12 cellular contexts compared by ENCODE assay signal in the genomic region with DNA sequence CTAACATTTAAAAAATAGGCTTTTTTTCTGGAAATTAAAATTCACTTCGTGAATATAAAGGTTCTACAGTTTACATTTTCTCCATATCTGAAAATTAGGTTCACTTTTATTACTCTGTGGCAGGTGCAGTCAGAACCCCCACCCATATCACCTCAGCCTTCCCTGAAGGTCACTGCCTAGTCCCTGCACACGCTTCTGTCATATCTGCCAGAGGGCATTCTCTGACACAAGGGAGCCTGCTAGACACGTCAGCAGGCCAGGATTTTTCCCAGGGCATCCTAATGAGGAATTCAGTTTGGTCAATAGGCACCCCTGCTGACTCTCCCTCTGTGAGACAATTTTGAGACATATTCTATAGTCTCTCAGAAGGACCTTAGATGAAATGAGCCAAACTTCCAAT.
DNase-seq lines count a peak whose midpoint lies in the region; ATAC-seq and TF ChIP-seq lines count a peak whose summit lies in the region.
"Had no signal": no experiment of that assay in that cellular context is flagged by ENCODE, and none has a peak within 500 bp of the region (broad histone marks: within the 10 kb centered on the region; RNA-seq: fewer than 3 reads in every experiment).

No MANE protein-coding gene starts in this region.

- no peak for TF ChIP-seq CTCF in neural progenitor cell (IDR thresholded peaks at IDR 0.05)

- no peaks in the 10 kb centered on the region for H3K9me3 Mint-ChIP-seq in neural progenitor cell
- peaks cover 4% of the 10 kb centered on the region for H3K9me3 Mint-ChIP-seq in stimulated activated memory B cell treated with anti-CD40 and anti-IgM and Interleukin-4, amounts not matched to agents 10 μg/mL and 1 μg/mL and 100 μg/mL, for 72 hours
- H3K9me3 Mint-ChIP-seq in activated T-cell treated with anti-CD3 and anti-CD28 coated beads, Interleukin-2, amount 50 U/mL, for 24 hours, result peaks cover 3% of the 10 kb centered on the region
- H3K9me3 Mint-ChIP-seq: H9 had no signal

- ATAC-seq in Right ventricle myocardium superior (ENCODE audit: poor library complexity) (peak; percentile 67), left cardiac atrium (no peak)
- ATAC-seq in stimulated activated memory B cell treated with anti-CD40 and anti-IgM and Interleukin-4, amounts not matched to agents 10 μg/mL and 1 μg/mL and 100 μg/mL, for 72 hours, result peak; percentile 48

- no peak overlapping the region for H3K4me2 ChIP-seq in neural progenitor cell

- H3K4me1 Mint-ChIP-seq in neural progenitor cell, result no peaks in the 10 kb centered on the region
- H3K4me1 Mint-ChIP-seq in stimulated activated memory B cell treated with anti-CD40 and anti-IgM and Interleukin-4, amounts not matched to agents 10 μg/mL and 1 μg/mL and 100 μg/mL, for 72 hours, result no peaks in the 10 kb centered on the region
- no peaks in the 10 kb centered on the region for H3K4me1 Mint-ChIP-seq in activated T-cell treated with anti-CD3 and anti-CD28 coated beads, Interleukin-2, amount 50 U/mL, for 24 hours (ENCODE audit: low read depth)
- H3K4me1 Mint-ChIP-seq: CD4-positive, CD25-positive, alpha-beta regulatory T cell; H9 had no signal

- H3K4me3 ChIP-seq in neural progenitor cell, result no peak overlapping the region

- H3K27me3 Mint-ChIP-seq in neural progenitor cell (ENCODE audit: insufficient read depth, low read depth), result no peaks in the 10 kb centered on the region
- no peaks in the 10 kb centered on the region for H3K27me3 Mint-ChIP-seq in stimulated activated memory B cell treated with anti-CD40 and anti-IgM and Interleukin-4, amounts not matched to agents 10 μg/mL and 1 μg/mL and 100 μg/mL, for 72 hours
- peaks cover 5% of the 10 kb centered on the region for H3K27me3 Mint-ChIP-seq in activated T-cell treated with anti-CD3 and anti-CD28 coated beads, Interleukin-2, amount 50 U/mL, for 24 hours
- H3K27me3 Mint-ChIP-seq: CD4-positive, CD25-positive, alpha-beta regulatory T cell had no signal

- H3F3A ChIP-seq in neural progenitor cell (ENCODE audit: low read depth), result no peaks in the 10 kb centered on the region

- no peaks in the 10 kb centered on the region for H3K36me3 ChIP-seq in neural progenitor cell
- H3K36me3 ChIP-seq: BE2C had no signal

- in situ Hi-C loops in SK-MEL-5 (cut with HindIII; ENCODE audit: low pct_unique_long_range_greater_than_20kb, low sequenced_read_pairs), result no loop called here

- no peaks in the 10 kb centered on the region for H3K9me3 ChIP-seq in neural progenitor cell (ENCODE audit: low read depth)
- H3K9me3 ChIP-seq: BE2C, Caco-2 had no signal

- intact Hi-C loops in Right ventricle myocardium superior (cut with DNase I), result no loop called here
- intact Hi-C loops in left cardiac atrium (cut with DNase I), result no loop called here

- H3K27me3 ChIP-seq in neural progenitor cell, result no peaks in the 10 kb centered on the region

- peak overlapping the region; percentile 46 for H3K27ac Mint-ChIP-seq in neural progenitor cell
- H3K27ac Mint-ChIP-seq in stimulated activated memory B cell treated with anti-CD40 and anti-IgM and Interleukin-4, amounts not matched to agents 10 μg/mL and 1 μg/mL and 100 μg/mL, for 72 hours, result no peak overlapping the region
- H3K27ac Mint-ChIP-seq in activated T-cell treated with anti-CD3 and anti-CD28 coated beads, Interleukin-2, amount 50 U/mL, for 24 hours, result no peak overlapping the region
- H3K27ac Mint-ChIP-seq: CD4-positive, CD25-positive, alpha-beta regulatory T cell had no signal

- no peak for DNase-seq in Right ventricle myocardium superior
- no peak for DNase-seq in left cardiac atrium
- peak; percentile 14 for DNase-seq in SK-MEL-5 (ENCODE audit: low read depth, low spot score)
- no peak for DNase-seq in neural progenitor cell (ENCODE audit: low spot score)
- DNase-seq in activated gamma-delta T cell (lab: John Stamatoyannopoulos, UW), result no peak
- no peak for DNase-seq in activated T-cell treated with anti-CD3 and anti-CD28 coated beads, Interleukin-2, amount 50 U/mL, for 24 hours
- DNase-seq: BE2C; C1 segment of cervical spinal cord; Caco-2; CD4-positive, CD25-positive, alpha-beta regulatory T cell; H9 had no signal

- H2AFZ ChIP-seq in neural progenitor cell (replicated peaks), result no peak overlapping the region

- H3K4me3 Mint-ChIP-seq in neural progenitor cell, result no peak overlapping the region
- H3K4me3 Mint-ChIP-seq in stimulated activated memory B cell treated with anti-CD40 and anti-IgM and Interleukin-4, amounts not matched to agents 10 μg/mL and 1 μg/mL and 100 μg/mL, for 72 hours, result no peak overlapping the region
- H3K4me3 Mint-ChIP-seq in activated T-cell treated with anti-CD3 and anti-CD28 coated beads, Interleukin-2, amount 50 U/mL, for 24 hours, result no peak overlapping the region
- H3K4me3 Mint-ChIP-seq: CD4-positive, CD25-positive, alpha-beta regulatory T cell; H9 had no signal

- H3K9ac ChIP-seq in neural progenitor cell, result no peak overlapping the region

- no peaks in the 10 kb centered on the region for H4K20me1 ChIP-seq in neural progenitor cell (ENCODE audit: low read depth)

- no peaks in the 10 kb centered on the region for H3K36me3 Mint-ChIP-seq in neural progenitor cell
- no peaks in the 10 kb centered on the region for H3K36me3 Mint-ChIP-seq in stimulated activated memory B cell treated with anti-CD40 and anti-IgM and Interleukin-4, amounts not matched to agents 10 μg/mL and 1 μg/mL and 100 μg/mL, for 72 hours
- H3K36me3 Mint-ChIP-seq in activated T-cell treated with anti-CD3 and anti-CD28 coated beads, Interleukin-2, amount 50 U/mL, for 24 hours (ENCODE audit: low read depth), result no peaks in the 10 kb centered on the region
- H3K36me3 Mint-ChIP-seq: CD4-positive, CD25-positive, alpha-beta regulatory T cell had no signal

- H3K27ac ChIP-seq in neural progenitor cell, result no peak overlapping the region

- no peaks in the 10 kb centered on the region for H3K4me1 ChIP-seq in neural progenitor cell
- H3K4me1 ChIP-seq: BE2C, Caco-2 had no signal

- H3K79me2 ChIP-seq in neural progenitor cell (ENCODE audit: low read depth), result no peaks in the 10 kb centered on the region

Comparison
In these comparisons a context has a peak if more than half of its experiments do, and no peak if none do; other contexts are left out.
1. ATAC-seq: peak in Right ventricle myocardium superior (single experiment) and stimulated activated memory B cell treated with anti-CD40 and anti-IgM and Interleukin-4, amounts not matched to agents 10 μg/mL and 1 μg/mL and 100 μg/mL, for 72 hours (single experiment); none in left cardiac atrium (0 of 2).